Comparison of ENCODE assay signal across 8 cellular contexts in the genomic region with DNA sequence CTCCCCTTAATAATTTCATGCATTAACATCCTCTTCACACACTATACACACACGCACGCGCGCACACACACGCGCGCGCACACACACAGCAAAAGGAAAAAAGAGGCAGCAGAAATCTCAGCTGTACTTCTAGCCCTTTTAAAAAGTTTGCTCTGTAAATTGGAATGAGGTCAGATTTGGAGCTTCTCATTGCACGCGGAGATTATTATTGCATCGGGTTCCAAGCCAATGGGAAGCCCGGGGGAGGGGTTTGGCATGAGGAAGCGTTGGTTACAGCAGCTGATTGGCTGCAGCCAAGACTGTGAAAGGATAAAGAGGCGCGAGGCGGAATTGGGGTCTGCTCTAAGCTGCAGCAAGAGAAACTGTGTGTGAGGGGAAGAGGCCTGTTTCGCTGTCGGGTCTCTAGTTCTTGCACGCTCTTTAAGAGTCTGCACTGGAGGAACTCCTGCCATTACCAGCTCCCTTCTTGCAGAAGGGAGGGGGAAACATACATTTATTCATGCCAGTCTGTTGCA. TPM values are rescaled to one million over a fixed set of nuclear protein-coding genes. Genes with fewer than 3 reads are reported as not detected.
DNase-seq lines count a peak whose midpoint lies in the region; ATAC-seq and TF ChIP-seq lines count a peak whose summit lies in the region.

Gene SOX4 (plus strand): TSS at position 340 of the 515 bp plus-strand sequence. CDS start 784 bp downstream, outside the sequence.

- peak; percentile 64 for ATAC-seq in HG02852 (IDR thresholded peaks at IDR 0.05; ENCODE audit: unreplicated experiment)
- peak; percentile 84 for ATAC-seq in left ventricle myocardium superior

- no peaks in the 10 kb centered on the region for H3K4me1 ChIP-seq in trophoblast cell (ENCODE audit: control insufficient read depth in 1 of 2, insufficient read depth in 2 of 2, low read length in 2 of 2)

- peaks cover 37% of the 10 kb centered on the region for H3K79me1 ChIP-seq in trophoblast cell (ENCODE audit: low read length)

- H3K4me2 ChIP-seq in trophoblast cell (ENCODE audit: low read length): peak within 1 kb of the TSS; percentile 88

- H3K27ac ChIP-seq in trophoblast cell (ENCODE audit: low read depth, low read length): peak within 1 kb of the TSS; percentile 94

- WGBS in trophoblast cell (ENCODE audit: extremely low coverage, insufficient coverage, insufficient read length): no CpG with 5 or more reads among the region's 19 CpGs

- H3K27me3 ChIP-seq in trophoblast cell (ENCODE audit: insufficient read depth, low read length): no peaks in the 10 kb centered on the region

- H2AFZ ChIP-seq in trophoblast cell (ENCODE audit: insufficient read depth, low read length, poor library complexity): peak within 1 kb of the TSS; percentile 77

- H3K79me2 ChIP-seq in trophoblast cell (ENCODE audit: control insufficient read depth, insufficient read depth, low read length, poor library complexity): peaks cover 32% of the 10 kb centered on the region

- peak within 1 kb of the TSS; percentile 67 for H2BK120ac ChIP-seq in trophoblast cell (ENCODE audit: insufficient read depth, low read length, poor library complexity)

- intact Hi-C loops in left ventricle myocardium superior (cut with micrococcal nuclease): loop anchor here (10.0 kb wide), 1 partner anchor 1851 kb away; no protein-coding TSS in a partner anchor

- in situ Hi-C loops in astrocyte of the cerebellum (cut with HindIII; ENCODE audit: low sequenced_read_pairs): loop anchor here (10.0 kb wide), 1 partner anchor 1851 kb away; no protein-coding TSS in a partner anchor

- DNase-seq in activated gamma-delta T cell treated with Interleukin-2 at 50 U/mL for 16 hours: peak; percentile 73
- DNase-seq in activated gamma-delta T cell (lab: John Stamatoyannopoulos, UW): no peak
- DNase-seq in NCI-H128 (lab: John Stamatoyannopoulos, UW; ENCODE audit: unreplicated experiment): peak; percentile 96
- peak; percentile 78 for DNase-seq in SKM-1 (lab: John Stamatoyannopoulos, UW; ENCODE audit: unreplicated experiment)
- DNase-seq in astrocyte of the cerebellum (ENCODE audit: low read depth): peak; percentile 97
- peak; percentile 93 for DNase-seq in left ventricle myocardium superior
- DNase-seq in trophoblast cell: peak; percentile 90 to 94

- peak within 1 kb of the TSS; percentile 98 for H3K14ac ChIP-seq in trophoblast cell (ENCODE audit: low read length)

- peak within 1 kb of the TSS; percentile 87 for H3K4ac ChIP-seq in trophoblast cell (ENCODE audit: low read depth, low read length)

- peak within 1 kb of the TSS; percentile 59 for H4K8ac ChIP-seq in trophoblast cell (ENCODE audit: low read depth, low read length)

- peak within 1 kb of the TSS; percentile 0 for H3K23ac ChIP-seq in trophoblast cell (ENCODE audit: low read length)

- peak within 1 kb of the TSS; percentile 99 for H3K18ac ChIP-seq in trophoblast cell (ENCODE audit: low read length)

- peak within 1 kb of the TSS; percentile 90 for H4K91ac ChIP-seq in trophoblast cell (ENCODE audit: low read depth, low read length)

- peak within 1 kb of the TSS; percentile 75 for H2BK5ac ChIP-seq in trophoblast cell (ENCODE audit: low read depth, low read length, poor library complexity)

- peak within 1 kb of the TSS; percentile 73 for H4K12ac ChIP-seq in trophoblast cell (ENCODE audit: low read depth, low read length)

- H3K4me3 ChIP-seq in astrocyte of the cerebellum (ENCODE audit: low read depth, low read length) (peak within 1 kb of the TSS; percentile 87), trophoblast cell (ENCODE audit: low read depth, low read length) (peak within 1 kb of the TSS; percentile 99)

- H2BK12ac ChIP-seq in trophoblast cell (ENCODE audit: low read length): peak within 1 kb of the TSS; percentile 46

- peak within 1 kb of the TSS; percentile 83 for H2AK5ac ChIP-seq in trophoblast cell (ENCODE audit: low read length)

- peaks cover 15% of the 10 kb centered on the region in 2 experiments for H3K36me3 ChIP-seq in trophoblast cell (ENCODE audit: control insufficient read depth in 1 of 2, insufficient read depth in 2 of 2, low read length in 2 of 2)

- peak within 1 kb of the TSS; percentile 99 for H3K9ac ChIP-seq in trophoblast cell (ENCODE audit: low read length)

- no peak for TF ChIP-seq CTCF in astrocyte of the cerebellum (IDR thresholded peaks at IDR 0.05; ENCODE audit: low read depth, low read length, missing control alignments)

- H3K9me3 ChIP-seq in trophoblast cell (ENCODE audit: insufficient read depth, low read depth, low read length): no peaks in the 10 kb centered on the region

RNA-seq across cellular contexts. Expression of gene SOX4, which starts in this region (rescaled TPM):
- 10.0 TPM for total RNA-seq in left ventricle myocardium superior
- polyA plus RNA-seq in trophoblast cell (2013): 117 and 120 TPM in 2 replicates
